22 cellular contexts compared by ENCODE assay signal in genomic region chr3:101689291-101689690, GRCh38.
DNase-seq lines count a peak whose midpoint lies in the region; ATAC-seq and TF ChIP-seq lines count a peak whose summit lies in the region.
"Had no signal": no experiment of that assay in that cellular context is flagged by ENCODE, and none has a peak within 500 bp of the region (broad histone marks: within the 10 kb centered on the region; RNA-seq: fewer than 3 reads in every experiment).

No MANE protein-coding gene starts in this region.

- H3K4me1 Mint-ChIP-seq in stimulated activated naive CD8-positive, alpha-beta T cell treated with anti-CD3 and anti-CD28 coated beads, Interleukin-15, Interleukin-2, amounts not matched to agents 100 ng/mL and 50 ng/mL, for 24 hours (ENCODE audit: low read depth), result peaks cover 30% of the 10 kb centered on the region
- peaks cover 53% of the 10 kb centered on the region for H3K4me1 Mint-ChIP-seq in stimulated activated naive CD8-positive, alpha-beta T cell treated with anti-CD3 and anti-CD28 coated beads, Interleukin-15, amount 100 ng/mL, for 72 hours
- peaks cover 41% of the 10 kb centered on the region for H3K4me1 Mint-ChIP-seq in nephron

- no peaks in the 10 kb centered on the region for H3K9me3 Mint-ChIP-seq in stimulated activated naive CD8-positive, alpha-beta T cell treated with anti-CD3 and anti-CD28 coated beads, Interleukin-15, Interleukin-2, amounts not matched to agents 100 ng/mL and 50 ng/mL, for 24 hours
- no peaks in the 10 kb centered on the region for H3K9me3 Mint-ChIP-seq in stimulated activated naive CD8-positive, alpha-beta T cell treated with anti-CD3 and anti-CD28 coated beads, Interleukin-15, amount 100 ng/mL, for 72 hours
- H3K9me3 Mint-ChIP-seq in nephron, result no peaks in the 10 kb centered on the region
- H3K9me3 Mint-ChIP-seq: neural progenitor cell had no signal

- H3K27me3 Mint-ChIP-seq in stimulated activated naive CD8-positive, alpha-beta T cell treated with anti-CD3 and anti-CD28 coated beads, Interleukin-15, Interleukin-2, amounts not matched to agents 100 ng/mL and 50 ng/mL, for 24 hours, result no peaks in the 10 kb centered on the region
- H3K27me3 Mint-ChIP-seq in stimulated activated naive CD8-positive, alpha-beta T cell treated with anti-CD3 and anti-CD28 coated beads, Interleukin-15, amount 100 ng/mL, for 72 hours, result no peaks in the 10 kb centered on the region
- H3K27me3 Mint-ChIP-seq in nephron (ENCODE audit: low read depth), result no peaks in the 10 kb centered on the region

- peak overlapping the region; percentile 1 for H3K4me3 Mint-ChIP-seq in stimulated activated naive CD8-positive, alpha-beta T cell treated with anti-CD3 and anti-CD28 coated beads, Interleukin-15, Interleukin-2, amounts not matched to agents 100 ng/mL and 50 ng/mL, for 24 hours
- H3K4me3 Mint-ChIP-seq in stimulated activated naive CD8-positive, alpha-beta T cell treated with anti-CD3 and anti-CD28 coated beads, Interleukin-15, amount 100 ng/mL, for 72 hours, result no peak overlapping the region
- peak overlapping the region; percentile 31 to 56 (median 36) for H3K4me3 Mint-ChIP-seq in nephron
- H3K4me3 Mint-ChIP-seq: neural progenitor cell had no signal

- ATAC-seq in stimulated activated naive CD8-positive, alpha-beta T cell treated with anti-CD3 and anti-CD28 coated beads, Interleukin-15, amount 100 ng/mL, for 72 hours, result no peak
- ATAC-seq in activated CD4-positive, CD25-positive, alpha-beta regulatory T cell treated with anti-CD3 and anti-CD28 coated beads, Interleukin-2, amount 50 U/mL, for 24 hours, result no peak
- ATAC-seq: GM12878, lower lobe of right lung had no signal

- peaks cover 24% of the 10 kb centered on the region for H3K36me3 Mint-ChIP-seq in stimulated activated naive CD8-positive, alpha-beta T cell treated with anti-CD3 and anti-CD28 coated beads, Interleukin-15, Interleukin-2, amounts not matched to agents 100 ng/mL and 50 ng/mL, for 24 hours (ENCODE audit: low read depth)
- H3K36me3 Mint-ChIP-seq in nephron (ENCODE audit: low read depth), result peaks cover 17% of the 10 kb centered on the region

- H3K27ac Mint-ChIP-seq in stimulated activated naive CD8-positive, alpha-beta T cell treated with anti-CD3 and anti-CD28 coated beads, Interleukin-15, Interleukin-2, amounts not matched to agents 100 ng/mL and 50 ng/mL, for 24 hours, result no peak overlapping the region
- H3K27ac Mint-ChIP-seq in stimulated activated naive CD8-positive, alpha-beta T cell treated with anti-CD3 and anti-CD28 coated beads, Interleukin-15, amount 100 ng/mL, for 72 hours, result no peak overlapping the region
- peak overlapping the region; percentile 31 to 82 (median 69) for H3K27ac Mint-ChIP-seq in nephron
- H3K27ac Mint-ChIP-seq: neural progenitor cell had no signal

- DNase-seq in stimulated activated naive CD8-positive, alpha-beta T cell treated with anti-CD3 and anti-CD28 coated beads, Interleukin-15, amount 100 ng/mL, for 72 hours, result no peak
- DNase-seq in amniotic epithelial cell (ENCODE audit: low read depth), result peak; percentile 33
- no peak for DNase-seq in D341Med (ENCODE audit: low spot score)
- no peak for DNase-seq in effector CD8-positive, alpha-beta T cell (lab: John Stamatoyannopoulos, UW)
- DNase-seq: activated CD4-positive, alpha-beta T cell treated with anti-CD3 and anti-CD28 coated beads, Interleukin-2, amount 50 U/mL, for 48 hours; activated CD8-positive, alpha-beta memory T cell treated with anti-CD3 and anti-CD28 coated beads, Interleukin-2, amount 50 U/mL, for 48 hours; cerebellar nuclear complex; Karpas-422; kidney; lower lobe of right lung; NCI-H1436; NCI-H748 treated with DMSO at 0.1 percent for 48 hours; SIG-M5; stomach; SW 1271; T1000; tibial artery had no signal

- no peak for TF ChIP-seq CTCF in nephron (IDR thresholded peaks at IDR 0.05; ENCODE audit: unreplicated experiment in 3 of 3)

Comparison
In these comparisons a context has a peak if more than half of its experiments do, and no peak if none do; other contexts are left out.
1. H3K4me3 Mint-ChIP-seq: peak in stimulated activated naive CD8-positive, alpha-beta T cell treated with anti-CD3 and anti-CD28 coated beads, Interleukin-15, Interleukin-2, amounts not matched to agents 100 ng/mL and 50 ng/mL, for 24 hours (single experiment) and nephron (3 of 3); none in stimulated activated naive CD8-positive, alpha-beta T cell treated with anti-CD3 and anti-CD28 coated beads, Interleukin-15, amount 100 ng/mL, for 72 hours (0 of 2).
2. H3K27ac Mint-ChIP-seq: peak in nephron (3 of 3); none in stimulated activated naive CD8-positive, alpha-beta T cell treated with anti-CD3 and anti-CD28 coated beads, Interleukin-15, Interleukin-2, amounts not matched to agents 100 ng/mL and 50 ng/mL, for 24 hours (single experiment) and stimulated activated naive CD8-positive, alpha-beta T cell treated with anti-CD3 and anti-CD28 coated beads, Interleukin-15, amount 100 ng/mL, for 72 hours (0 of 2).